In genomic region chr2:17181051-17181450, GRCh38 we compare ENCODE assay signal across 11 cellular contexts.
"Had no signal": no experiment of that assay in that cellular context is flagged by ENCODE, and none has a peak within 500 bp of the region (broad histone marks: within the 10 kb centered on the region; RNA-seq: fewer than 3 reads in every experiment).

No MANE protein-coding gene starts in this region.

- DNase-seq: GM23248, GOT3, H7, H9, HCEC 1CT, HFFc6 had no signal

- H3K9ac ChIP-seq: GM23248 had no signal

- H2AFZ ChIP-seq: GM23248, GM23338 had no signal

- H3K4me3 ChIP-seq: GM23248, GM23338, HAP-1 had no signal

- H3K27ac ChIP-seq: GM23248 had no signal

- H3K4me1 ChIP-seq: HAP-1 had no signal

- FAIRE-seq: H1, H54 had no signal

- ATAC-seq: GM23338, HCT116 had no signal

- H3K36me3 ChIP-seq: HAP-1 had no signal

- H3K9me3 ChIP-seq: HAP-1 had no signal

- H3K4me2 ChIP-seq: GM23338 had no signal
